ENCODE assay signal across 16 cellular contexts in genomic region chr4:7367894-7368293, GRCh38.
"Had no signal": no experiment of that assay in that cellular context is flagged by ENCODE, and none has a peak within 500 bp of the region (broad histone marks: within the 10 kb centered on the region; RNA-seq: fewer than 3 reads in every experiment).

No MANE protein-coding gene starts in this region.

- H3K27me3 ChIP-seq: ovary, uterus had no signal

- H3K9me3 ChIP-seq: ovary, thoracic aorta, uterus had no signal

- DNase-seq: activated CD4-positive, alpha-beta memory T cell treated with anti-CD3 and anti-CD28 coated beads for 36 hours; activated gamma-delta T cell treated with Interleukin-2 at 50 U/mL for 16 hours; activated naive CD8-positive, alpha-beta T cell treated with anti-CD3 and anti-CD28 coated beads for 36 hours; activated T-cell treated with anti-CD3 and anti-CD28 coated beads, Interleukin-2, amount 50 U/mL, for 48 hours; effector CD4-positive, alpha-beta T cell; foreskin melanocyte; islet precursor cell; left ventricle myocardium superior; mesenchymal stem cell; nephron progenitor cell; stimulated activated CD4-positive, alpha-beta T cell treated with anti-CD3 and anti-CD28 coated beads, Interleukin-15, amount 100 ng/mL, for 24 hours; stimulated activated CD4-positive, alpha-beta T cell treated with anti-CD3 and anti-CD28 coated beads, Interleukin-4, amount 100 ng/mL, for 24 hours; T-helper 2 cell; uterus had no signal

- H3K36me3 ChIP-seq: ovary, thoracic aorta, uterus had no signal

- H3K4me3 ChIP-seq: ovary, thoracic aorta, uterus had no signal

- H3K27ac ChIP-seq: ovary, thoracic aorta, uterus had no signal

- H3K4me1 ChIP-seq: uterus had no signal
